ENCODE assay signal across 8 cellular contexts in the genomic region with DNA sequence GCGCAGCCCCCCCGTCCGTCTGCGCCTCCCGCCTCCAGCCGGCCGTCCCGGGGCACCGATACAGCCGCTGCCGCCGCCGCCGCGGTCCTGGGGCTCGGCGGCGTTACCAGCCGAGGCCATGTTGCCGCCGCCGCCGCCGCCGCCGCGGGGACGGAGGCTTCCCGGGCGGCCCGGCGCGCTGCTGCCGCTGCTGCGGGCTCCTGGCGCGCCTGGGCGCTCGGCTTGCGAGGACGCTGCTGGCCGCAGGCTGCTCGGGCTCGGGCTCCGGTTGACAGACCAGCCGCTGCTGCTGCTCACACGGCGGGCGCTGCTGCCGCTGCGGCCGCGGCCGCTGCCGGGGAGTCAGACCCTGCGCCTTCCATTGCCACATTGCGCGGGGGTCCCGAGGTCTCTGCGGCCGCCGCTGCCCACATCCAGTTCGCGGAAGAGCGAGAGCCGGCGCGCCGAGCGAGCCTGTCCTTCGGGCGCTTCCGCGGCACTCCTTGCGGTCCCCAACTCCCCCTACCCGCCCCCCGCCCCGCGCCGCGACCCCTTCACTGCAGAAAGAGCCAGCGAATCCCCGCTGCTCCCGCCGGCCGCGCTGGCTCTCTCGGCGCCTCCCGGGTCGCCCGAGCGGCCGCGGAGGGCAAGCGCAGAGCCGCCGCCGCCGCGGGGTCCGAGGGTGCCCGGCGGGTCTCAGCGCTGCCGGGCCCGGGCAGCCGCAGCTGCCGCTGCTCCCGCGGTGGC. TPM values are rescaled to one million over a fixed set of nuclear protein-coding genes. Genes with fewer than 3 reads are reported as not detected.
A peak's percentile ranks its signal among the peaks of the same experiment; 100 is the strongest.
DNase-seq lines count a peak whose midpoint lies in the region; ATAC-seq and TF ChIP-seq lines count a peak whose summit lies in the region.

No MANE protein-coding gene starts in this region.

- H3K4me3 Mint-ChIP-seq in activated T-helper 17 cell treated with anti-CD3 and anti-CD28 coated beads, Interleukin-2, amount 50 U/mL, for 72 hours: peak overlapping the region; percentile 97

- peak overlapping the region; percentile 96 for H3K4me3 ChIP-seq in left ventricle myocardium inferior
- H3K4me3 ChIP-seq in skeletal muscle satellite cell (ENCODE audit: low read length): peak overlapping the region; percentile 91

- H3K27ac ChIP-seq in left ventricle myocardium inferior (replicated peaks): peak overlapping the region; percentile 99

- ATAC-seq in HG03045 (IDR thresholded peaks at IDR 0.05; ENCODE audit: unreplicated experiment): peak; percentile 4
- ATAC-seq in activated T-helper 17 cell treated with anti-CD3 and anti-CD28 coated beads, Interleukin-2, amount 50 U/mL, for 72 hours (replicated peaks): no peak

- TF ChIP-seq CTCF in left ventricle myocardium inferior (IDR thresholded peaks at IDR 0.05; ENCODE audit: borderline replicate concordance): no peak

- no peaks in the 10 kb centered on the region for H3K9me3 Mint-ChIP-seq in activated T-helper 17 cell treated with anti-CD3 and anti-CD28 coated beads, Interleukin-2, amount 50 U/mL, for 72 hours

- intact Hi-C loops in left ventricle myocardium inferior (cut with micrococcal nuclease): no loop called here

- H3K4me2 ChIP-seq in skeletal muscle satellite cell (ENCODE audit: low read length): peak overlapping the region; percentile 83

- no peaks in the 10 kb centered on the region for H3K9me3 ChIP-seq in left ventricle myocardium inferior (replicated peaks)
- no peaks in the 10 kb centered on the region for H3K9me3 ChIP-seq in skeletal muscle satellite cell (replicated peaks; ENCODE audit: low read length)

- peak overlapping the region; percentile 68 for H3K27ac Mint-ChIP-seq in activated T-helper 17 cell treated with anti-CD3 and anti-CD28 coated beads, Interleukin-2, amount 50 U/mL, for 72 hours

- H3K27me3 ChIP-seq in left ventricle myocardium inferior (ENCODE audit: low read depth): no peaks in the 10 kb centered on the region
- no peaks in the 10 kb centered on the region for H3K27me3 ChIP-seq in skeletal muscle satellite cell (ENCODE audit: control insufficient read depth, insufficient read depth, low read length)

- H3K27me3 Mint-ChIP-seq in activated T-helper 17 cell treated with anti-CD3 and anti-CD28 coated beads, Interleukin-2, amount 50 U/mL, for 72 hours: peaks cover 13% of the 10 kb centered on the region

- H3K36me3 ChIP-seq in left ventricle myocardium inferior: no peaks in the 10 kb centered on the region
- no peaks in the 10 kb centered on the region for H3K36me3 ChIP-seq in skeletal muscle satellite cell (ENCODE audit: insufficient read depth, low read length)

- in situ Hi-C loops in G401 (cut with HindIII; ENCODE audit: low sequenced_read_pairs): no loop called here

- no peaks in the 10 kb centered on the region for H3K36me3 Mint-ChIP-seq in activated T-helper 17 cell treated with anti-CD3 and anti-CD28 coated beads, Interleukin-2, amount 50 U/mL, for 72 hours (ENCODE audit: low read depth)

- peak; percentile 13 for DNase-seq in CD1c-positive myeloid dendritic cell (ENCODE audit: extremely low spot score)
- DNase-seq in left ventricle myocardium inferior: no peak
- DNase-seq in 8988T: no peak
- no peak for DNase-seq in G401 (ENCODE audit: low spot score)
- DNase-seq in NOMO-1 treated with dmso at 0.1 percent for 144 hours (lab: John Stamatoyannopoulos, UW; ENCODE audit: unreplicated experiment): no peak

- peaks cover 10% of the 10 kb centered on the region for H3K4me1 Mint-ChIP-seq in activated T-helper 17 cell treated with anti-CD3 and anti-CD28 coated beads, Interleukin-2, amount 50 U/mL, for 72 hours

- H3K4me1 ChIP-seq in left ventricle myocardium inferior: peaks cover 72% of the 10 kb centered on the region
- H3K4me1 ChIP-seq in skeletal muscle satellite cell (ENCODE audit: control insufficient read depth, insufficient read depth, low read length): peaks cover 30% of the 10 kb centered on the region

- H3K9ac ChIP-seq in skeletal muscle satellite cell (ENCODE audit: low read depth, low read length): peak overlapping the region; percentile 85

RNA-seq across cellular contexts. Expression of gene PTCH1, which starts 8.4 kb away (rescaled TPM):
- 1 to 10 TPM; 2.0 to 8.6 TPM for total RNA-seq in activated T-helper 17 cell treated with anti-CD3 and anti-CD28 coated beads, Interleukin-2, amount 50 U/mL, for 72 hours
- total RNA-seq in left ventricle myocardium inferior: 6.6 TPM
- 3.5 and 3.9 TPM in 2 replicates for total RNA-seq in skeletal muscle satellite cell (2012; rRNA removed)
- 6.7 and 7.0 TPM in 2 replicates for total RNA-seq in G401 (2014; rRNA removed; shearing (Covaris generic))
